8 cellular contexts compared by ENCODE assay signal in genomic region chr2:238289574-238289973, GRCh38. TPM values are rescaled to one million over a fixed set of nuclear protein-coding genes. Genes with fewer than 3 reads are reported as not detected.
A peak's percentile ranks its signal among the peaks of the same experiment; 100 is the strongest.
DNase-seq lines count a peak whose midpoint lies in the region; ATAC-seq and TF ChIP-seq lines count a peak whose summit lies in the region.

No MANE protein-coding gene starts in this region.

- intact Hi-C loops in sigmoid colon (cut with DNase I) = loop anchor here (2.0 to 5.0 kb wide), 3 partner anchors 31 to 308 kb away; partner anchors contain the start of genes ASB1 and TRAF3IP1

- no peak for TF ChIP-seq POLR2A in sigmoid colon (IDR thresholded peaks at IDR 0.05)

- H3K36me3 ChIP-seq in SK-N-MC (ENCODE audit: insufficient read depth, low read length) (no peaks in the 10 kb centered on the region), sigmoid colon (no peaks in the 10 kb centered on the region)

- TF ChIP-seq CTCF in GM12875 (IDR thresholded peaks at IDR 0.05; ENCODE audit: borderline replicate concordance, insufficient read depth, low read depth, low read length) (no peak), fibroblast of the aortic adventitia (IDR thresholded peaks at IDR 0.05; ENCODE audit: insufficient read depth, low read length) (no peak), sigmoid colon (IDR thresholded peaks at IDR 0.05) (no peak), omental fat pad (IDR thresholded peaks at IDR 0.05) (no peak)

- H3K27ac ChIP-seq in SK-N-MC (no peak overlapping the region), sigmoid colon (peak overlapping the region; percentile 93 to 97 (median 94))

- 11 to 34% methylated on average over 13 of the region's 13 CpGs for WGBS in sigmoid colon, 2 donors

- peaks cover 0 to 46% (median 44%) of the 10 kb centered on the region in 4 donors for H3K4me1 ChIP-seq in sigmoid colon

- DNase-seq in SK-N-MC (ENCODE audit: low read depth, low spot score) (no peak), fibroblast of the aortic adventitia (ENCODE audit: low read depth) (no peak), sigmoid colon (peak; percentile 65), omental fat pad (ENCODE audit: low spot score) (no peak), midbrain (lab: John Stamatoyannopoulos, UW) (no peak), medulla oblongata (ENCODE audit: extremely low spot score) (no peak), NCI-H187 treated with DMSO at 0.1 percent for 48 hours (lab: John Stamatoyannopoulos, UW) (no peak)

- no peaks in the 10 kb centered on the region for H3K9me3 ChIP-seq in SK-N-MC (ENCODE audit: low read depth, low read length)
- no peaks in the 10 kb centered on the region for H3K9me3 ChIP-seq in sigmoid colon

- ATAC-seq in omental fat pad (ENCODE audit: low FRiP score) = no peak

- H3K4me3 ChIP-seq in GM12875 (ENCODE audit: low read depth, low read length) (peak overlapping the region; percentile 63), SK-N-MC (peak overlapping the region; percentile 89), fibroblast of the aortic adventitia (ENCODE audit: low read depth, low read length) (peak overlapping the region; percentile 69), sigmoid colon (peak overlapping the region in 3 of 4 donors; percentile 77 to 86 (median 84))

- peak overlapping the region; percentile 72 for H3K9ac ChIP-seq in SK-N-MC (ENCODE audit: insufficient read length)

- TF ChIP-seq EP300 in sigmoid colon (IDR thresholded peaks at IDR 0.05) = no peak

- no peaks in the 10 kb centered on the region for H3K27me3 ChIP-seq in sigmoid colon

RNA-seq across cellular contexts. Expression of gene PER2, which starts 1.2 kb away (rescaled TPM):
- total RNA-seq in fibroblast of the aortic adventitia (ENCODE audit: low replicate concordance) = 1.9 and 10.8 TPM in 2 replicates
- total RNA-seq in sigmoid colon = 10 to 100 TPM in 1 of 4 donors, 1 to 10 TPM in 3; 7.7 to 11.8 (median 9.2) TPM
- 1 to 10 TPM; 3.7 to 7.1 (median 4.2) TPM for polyA plus RNA-seq in sigmoid colon
- total RNA-seq in omental fat pad = 10 to 100 TPM in 3 of 4 donors, 1 to 10 TPM in 1; 5.3 to 36.4 (median 15.4) TPM

RNA-seq across cellular contexts. Expression of gene TRAF3IP1, which starts 30.7 kb away (rescaled TPM):
- 8.4 and 15.9 TPM in 2 replicates for total RNA-seq in fibroblast of the aortic adventitia (ENCODE audit: low replicate concordance)
- total RNA-seq in sigmoid colon = 10 to 100 TPM; 17.5 to 20.8 (median 18.2) TPM
- polyA plus RNA-seq in sigmoid colon = 10 to 100 TPM in 1 of 3 donors, 1 to 10 TPM in 2; 6.9 to 13.2 (median 7.2) TPM
- total RNA-seq in omental fat pad = 10 to 100 TPM in 3 of 4 donors, 1 to 10 TPM in 1; 8.4 to 15.9 (median 12.5) TPM

RNA-seq across cellular contexts. Expression of gene HES6, which starts 49.7 kb away (rescaled TPM):
- total RNA-seq in fibroblast of the aortic adventitia (ENCODE audit: low replicate concordance) = 1.6 and 6.6 TPM in 2 replicates
- total RNA-seq in sigmoid colon = 10 to 100 TPM; 13.2 to 27.3 (median 18.1) TPM
- polyA plus RNA-seq in sigmoid colon = 10 to 100 TPM; 40.7 to 59.2 (median 52.3) TPM
- total RNA-seq in omental fat pad = 1 to 10 TPM; 5.3 to 9.1 (median 5.6) TPM
